1 cellular context compared by ENCODE assay signal in genomic region chr20:64246616-64247311, GRCh38.
TF ChIP-seq lines count a peak whose summit lies in the region.

No MANE protein-coding gene starts in this region.

TF ChIP-seq in H1, 55 proteins besides CTCF, POLR2A, EP300 and RAD21 (continued from another document):
- TF ChIP-seq RNF2 (IDR thresholded peaks at IDR 0.05; ENCODE audit: borderline replicate concordance, low read depth, low read length, missing control alignments, poor library complexity, severe bottlenecking) (no peak), MAX (IDR thresholded peaks at IDR 0.05) (no peak), SIN3A (conservative IDR thresholded peaks at IDR 0.05 in 1 of 2, IDR thresholded peaks at IDR 0.05 in 1 of 2; ENCODE audit: low read depth in 1 of 2, low read length in 2 of 2) (no peak), SIRT6 (IDR thresholded peaks at IDR 0.05; ENCODE audit: low read length) (no peak), GABPA (IDR thresholded peaks at IDR 0.05; ENCODE audit: borderline replicate concordance, insufficient read depth, low read length) (no peak), HDAC6 (IDR thresholded peaks at IDR 0.05; ENCODE audit: low read depth, low read length) (no peak), JUND (IDR thresholded peaks at IDR 0.05; ENCODE audit: low read length) (no peak)
